ENCODE assay signal across 8 cellular contexts in genomic region chr15:51750942-51751686, GRCh38. TPM values are rescaled to one million over a fixed set of nuclear protein-coding genes. Genes with fewer than 3 reads are reported as not detected.
A peak's percentile ranks its signal among the peaks of the same experiment; 100 is the strongest.
DNase-seq lines count a peak whose midpoint lies in the region; ATAC-seq and TF ChIP-seq lines count a peak whose summit lies in the region.

Gene TMOD2 (plus strand): TSS chr15:51751597. CDS start chr15:51766442, 14,845 bp downstream.

- ATAC-seq in DND-41 (ENCODE audit: insufficient read depth, low read depth) (peak; percentile 84), GM21447 (IDR thresholded peaks at IDR 0.05; ENCODE audit: unreplicated experiment) (peak; percentile 63), IMR-90 (ENCODE audit: low read depth) (peak; percentile 96), left colon (peak; percentile 94)

- H3K9me3 ChIP-seq in DND-41 (ENCODE audit: insufficient read depth, low read length, severe bottlenecking) (no peaks in the 10 kb centered on the region), IMR-90 (ENCODE audit: control insufficient read depth, insufficient read depth, low read length) (no peaks in the 10 kb centered on the region)

- POLR2A ChIA-PET in IMR-90 (lab: Charles Lee; ENCODE audit: unreplicated experiment) = no interaction called here

- no peak for TF ChIP-seq POLR2A in IMR-90 (IDR thresholded peaks at IDR 0.05; ENCODE audit: low read depth, low read length)

- H3K27ac ChIP-seq in DND-41 (ENCODE audit: low read length) = no peak within 1 kb of the TSS
- no peak within 1 kb of the TSS; the same call in 1 of the 2 replicates for H3K27ac ChIP-seq in IMR-90 (ENCODE audit: insufficient read depth, low read length)

- H3K56ac ChIP-seq in IMR-90 (ENCODE audit: extremely low read depth, insufficient read depth, low read length) = no peak within 1 kb of the TSS

- H2BK20ac ChIP-seq in IMR-90 (ENCODE audit: low read depth, low read length) = no peak within 1 kb of the TSS

- H3K14ac ChIP-seq in IMR-90 (replicated peaks; ENCODE audit: low read depth, low read length) = peak within 1 kb of the TSS; percentile 68; the same call in 1 of the 2 replicates

- no peak within 1 kb of the TSS for H4K91ac ChIP-seq in IMR-90 (ENCODE audit: insufficient read depth, low read depth, low read length)

- peak within 1 kb of the TSS; percentile 94 for H3K4me2 ChIP-seq in DND-41 (ENCODE audit: insufficient read depth, low read length)
- peak within 1 kb of the TSS; percentile 97 for H3K4me2 ChIP-seq in IMR-90 (ENCODE audit: low read depth, low read length)

- dilution Hi-C loops in IMR-90 (cut with HindIII; ENCODE audit: low sequenced_read_pairs, unreplicated experiment) = no loop called here

- H4K5ac ChIP-seq in IMR-90 (ENCODE audit: low read depth, low read length) = no peak within 1 kb of the TSS

- H3K9ac ChIP-seq in DND-41 (ENCODE audit: low read depth, low read length) (peak within 1 kb of the TSS; percentile 64), IMR-90 (ENCODE audit: low read depth, low read length) (peak within 1 kb of the TSS; percentile 44)

- peak within 1 kb of the TSS; percentile 82 for H2AFZ ChIP-seq in DND-41 (ENCODE audit: low read depth, low read length)
- peak within 1 kb of the TSS; percentile 95 for H2AFZ ChIP-seq in IMR-90 (replicated peaks; ENCODE audit: low read length, poor library complexity)

- 1% methylated on average over 29 of the region's 57 CpGs; no CpG with 5 or more reads in 1 of the 2 experiments for WGBS in IMR-90 (ENCODE audit: extremely low coverage in 2 of 2, insufficient read length in 1 of 2), 2 experiments

- H3K79me2 ChIP-seq in DND-41 (ENCODE audit: insufficient read depth, low read length) = peaks cover 4% of the 10 kb centered on the region; the same call in 1 of the 2 replicates

- in situ Hi-C loops in IMR-90 (cut with MboI; ENCODE audit: low sequenced_read_pairs) = no loop called here

- H3K36me3 ChIP-seq in DND-41 (ENCODE audit: insufficient read depth, low read length) (no peaks in the 10 kb centered on the region), IMR-90 (ENCODE audit: control insufficient read depth, insufficient read depth, low read length) (no peaks in the 10 kb centered on the region)

- no peak within 1 kb of the TSS for H4K8ac ChIP-seq in IMR-90 (ENCODE audit: low read depth in 2 of 2, low read length in 2 of 2)

- peak; percentile 58 for DNase-seq in DND-41
- DNase-seq in IMR-90 = peak; percentile 26
- DNase-seq in UCSD-AML1 (lab: John Stamatoyannopoulos, UW; ENCODE audit: unreplicated experiment) = peak; percentile 31
- peak; percentile 37 for DNase-seq in choroid plexus epithelial cell (ENCODE audit: low read depth)
- peak; percentile 43 to 66 for DNase-seq in left colon
- peak; percentile 37 to 49 for DNase-seq in stimulated activated CD4-positive, alpha-beta T cell treated with anti-CD3 and anti-CD28 coated beads, Interleukin-2, amount 100 ng/mL, for 48 hours
- DNase-seq in NCI-H524 treated with DMSO at 0.1 percent for 48 hours (lab: John Stamatoyannopoulos, UW) = no peak

- H2BK5ac ChIP-seq in IMR-90 (ENCODE audit: low read depth, low read length, poor library complexity, severe bottlenecking) = no peak within 1 kb of the TSS

- no peak within 1 kb of the TSS for H2AK5ac ChIP-seq in IMR-90 (ENCODE audit: low read depth, low read length)

- H2AK9ac ChIP-seq in IMR-90 (replicated peaks; ENCODE audit: low read depth, low read length, poor library complexity) = peak within 1 kb of the TSS; percentile 76

- H2BK120ac ChIP-seq in IMR-90 (ENCODE audit: low read depth, low read length) = no peak within 1 kb of the TSS; the same call in 1 of the 2 replicates

- H3K27me3 ChIP-seq in DND-41 (ENCODE audit: insufficient read depth, low read length, poor library complexity) (peaks cover 16% of the 10 kb centered on the region), IMR-90 (ENCODE audit: control insufficient read depth, insufficient read depth, low read length) (peaks cover 28% of the 10 kb centered on the region)

- no peaks in the 10 kb centered on the region for H3K9me1 ChIP-seq in IMR-90 (ENCODE audit: insufficient read depth, low read length)

- no TSS peak for BruUV-seq in IMR-90 (replicated peaks; lab: Mats Ljungman, UMichigan)

- intact Hi-C loops in IMR-90 (cut with micrococcal nuclease) = no loop called here
- intact Hi-C loops in left colon (cut with DNase I, micrococcal nuclease) = no loop called here

- H3K79me1 ChIP-seq in IMR-90 (ENCODE audit: low read depth in 1 of 2, low read length in 2 of 2) = peaks cover 0 to 11% of the 10 kb centered on the region in 2 experiments; a peak in 1 of 4 replicates

- H3K4me1 ChIP-seq in DND-41 (ENCODE audit: insufficient read depth, low read length) (peaks cover 50% of the 10 kb centered on the region), IMR-90 (ENCODE audit: control insufficient read depth, insufficient read depth, low read length) (0 out of 2 replicates have a peak, but pooled peaks cover 4% of the 10 kb centered on the region)

- H3K18ac ChIP-seq in IMR-90 (ENCODE audit: low read depth, low read length) = no peak within 1 kb of the TSS

- no peak for TF ChIP-seq CTCF in DND-41 (IDR thresholded peaks at IDR 0.05; ENCODE audit: borderline replicate concordance, extremely low read depth, low read length, poor library complexity, severe bottlenecking)
- TF ChIP-seq CTCF in IMR-90 (conservative IDR thresholded peaks at IDR 0.05; ENCODE audit: low read depth, low read length) = no peak
- TF ChIP-seq CTCF in choroid plexus epithelial cell (conservative IDR thresholded peaks at IDR 0.05; ENCODE audit: low read depth, low read length) = no peak

- no peaks in the 10 kb centered on the region for H4K20me1 ChIP-seq in DND-41 (ENCODE audit: insufficient read depth, low read length)
- H4K20me1 ChIP-seq in IMR-90 (ENCODE audit: insufficient read depth, low read length) = no peaks in the 10 kb centered on the region; the same call in none of the 2 replicates

- peak within 1 kb of the TSS; percentile 43; the same call in 1 of the 2 replicates for H3K23ac ChIP-seq in IMR-90 (ENCODE audit: low read depth, low read length)

- CTCF ChIA-PET in IMR-90 (lab: Yijun Ruan, JAX) = no interaction called here

- no peak for TF ChIP-seq RAD21 in IMR-90 (IDR thresholded peaks at IDR 0.05; ENCODE audit: low read length)

- no peak within 1 kb of the TSS for H2BK15ac ChIP-seq in IMR-90 (ENCODE audit: low read depth, low read length)

- peak within 1 kb of the TSS; percentile 28 to 86; a peak in 3 of 4 replicates for H3K4me3 ChIP-seq in DND-41 (ENCODE audit: low read depth in 1 of 2, low read length in 2 of 2)
- peak within 1 kb of the TSS; percentile 67 for H3K4me3 ChIP-seq in IMR-90 (ENCODE audit: insufficient read depth, low read depth, low read length)
- H3K4me3 ChIP-seq in choroid plexus epithelial cell (ENCODE audit: low read depth, low read length) = peak within 1 kb of the TSS; percentile 66

- H3K4ac ChIP-seq in IMR-90 (ENCODE audit: low read depth, low read length) = no peak within 1 kb of the TSS

TF ChIP-seq in IMR-90, 13 proteins besides CTCF, POLR2A, EP300 and RAD21:
- TF ChIP-seq RCOR1 (IDR thresholded peaks at IDR 0.05; ENCODE audit: insufficient replicate concordance, low read length) (no peak), BHLHE40 (IDR thresholded peaks at IDR 0.05; ENCODE audit: low read depth, low read length) (no peak), FOS (IDR thresholded peaks at IDR 0.05; ENCODE audit: low read depth, low read length) (no peak), SMC3 (IDR thresholded peaks at IDR 0.05; ENCODE audit: low read depth, low read length) (no peak), RFX5 (IDR thresholded peaks at IDR 0.05; ENCODE audit: low read depth, low read length) (no peak)
- TF ChIP-seq, protein P1, sequence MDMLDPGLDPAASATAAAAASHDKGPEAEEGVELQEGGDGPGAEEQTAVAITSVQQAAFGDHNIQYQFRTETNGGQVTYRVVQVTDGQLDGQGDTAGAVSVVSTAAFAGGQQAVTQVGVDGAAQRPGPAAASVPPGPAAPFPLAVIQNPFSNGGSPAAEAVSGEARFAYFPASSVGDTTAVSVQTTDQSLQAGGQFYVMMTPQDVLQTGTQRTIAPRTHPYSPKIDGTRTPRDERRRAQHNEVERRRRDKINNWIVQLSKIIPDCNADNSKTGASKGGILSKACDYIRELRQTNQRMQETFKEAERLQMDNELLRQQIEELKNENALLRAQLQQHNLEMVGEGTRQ (IDR thresholded peaks at IDR 0.05; ENCODE audit: low read depth, low read length) = no peak

RNA-seq across cellular contexts. Expression of gene TMOD2, which starts in this region (rescaled TPM):
- total RNA-seq in IMR-90 (2012; rRNA removed) (5.4 and 6.9 TPM in 2 replicates), left colon (1 to 10 TPM; 3.0 to 7.5 TPM)
- 1.7 and 2.8 TPM in 2 replicates for polyA plus RNA-seq in IMR-90 (2012; rRNA removed)
- polyA plus RNA-seq in IMR-90 (2012; cell fraction: cytosol; rRNA removed) = 0.48 and 0.64 TPM in 2 replicates
- 0.39 and 2.6 TPM in 2 replicates for polyA plus RNA-seq in IMR-90 (2012; cell fraction: nucleus; rRNA removed; ENCODE audit: low replicate concordance)
